In genomic region chr2:241088376-241088775, GRCh38 we compare ENCODE assay signal across 15 cellular contexts. TPM values are rescaled to one million over a fixed set of nuclear protein-coding genes. Genes with fewer than 3 reads are reported as not detected.
DNase-seq lines count a peak whose midpoint lies in the region; ATAC-seq and TF ChIP-seq lines count a peak whose summit lies in the region.
"Had no signal": no experiment of that assay in that cellular context is flagged by ENCODE, and none has a peak within 500 bp of the region (broad histone marks: within the 10 kb centered on the region; RNA-seq: fewer than 3 reads in every experiment).

No MANE protein-coding gene starts in this region.

- H3K27ac Mint-ChIP-seq in naive thymus-derived CD8-positive, alpha-beta T cell, result peak overlapping the region; percentile 61 to 93 (median 84)

- intact Hi-C loops in body of pancreas (cut with DNase I), result no loop called here

- H3K27me3 ChIP-seq in SJCRH30 (no peaks in the 10 kb centered on the region), body of pancreas (no peaks in the 10 kb centered on the region)
- H3K27me3 ChIP-seq: hepatocyte had no signal

- H3K27ac ChIP-seq in SJCRH30 (no peak overlapping the region), body of pancreas (peak overlapping the region in 2 of 4 donors; percentile 8 to 43)
- H3K27ac ChIP-seq: hepatocyte, left ventricle myocardium inferior had no signal

- ATAC-seq in GM18502 (IDR thresholded peaks at IDR 0.05; ENCODE audit: poor library complexity, unreplicated experiment) (peak; percentile 44), GM19463 (IDR thresholded peaks at IDR 0.05; ENCODE audit: unreplicated experiment) (peak; percentile 25), HG03432 (IDR thresholded peaks at IDR 0.05; ENCODE audit: unreplicated experiment) (peak; percentile 55), body of pancreas (no peak)
- no peak for ATAC-seq in naive thymus-derived CD8-positive, alpha-beta T cell
- ATAC-seq: PC-3 had no signal

- H3K9me3 ChIP-seq in SJCRH30 (replicated peaks) (no peaks in the 10 kb centered on the region), body of pancreas (no peaks in the 10 kb centered on the region)
- H3K9me3 ChIP-seq: left ventricle myocardium inferior had no signal

- POLR2A ChIA-PET in naive thymus-derived CD8-positive, alpha-beta T cell (lab: Charles Lee), result interaction anchor here (0.8 to 19.4 kb wide), 5 partner anchors 9 to 63 kb away, joined by 3 to 473 read pairs (median 9); partner anchors contain the start of genes MTERF4 and PASK

- H3K4me1 ChIP-seq in SJCRH30 (no peaks in the 10 kb centered on the region), body of pancreas (no peaks in the 10 kb centered on the region)
- H3K4me1 ChIP-seq: left ventricle myocardium inferior had no signal

- peaks cover 0 to 15% (median 0%) of the 10 kb centered on the region in 9 donors for H3K9me3 Mint-ChIP-seq in naive thymus-derived CD8-positive, alpha-beta T cell

- H3K36me3 Mint-ChIP-seq in naive thymus-derived CD8-positive, alpha-beta T cell, result peaks cover 14 to 78% (median 53%) of the 10 kb centered on the region in 3 donors

- H3K4me3 ChIP-seq in SJCRH30 (no peak overlapping the region), body of pancreas (no peak overlapping the region)
- H3K4me3 ChIP-seq: hepatocyte, left ventricle myocardium inferior had no signal

- no peak for TF ChIP-seq POLR2A in body of pancreas (IDR thresholded peaks at IDR 0.05)

- no peaks in the 10 kb centered on the region for H3K27me3 Mint-ChIP-seq in naive thymus-derived CD8-positive, alpha-beta T cell

- no peak for TF ChIP-seq CTCF in body of pancreas (IDR thresholded peaks at IDR 0.05)

- peaks cover 54% of the 10 kb centered on the region for H3K36me3 ChIP-seq in SJCRH30
- H3K36me3 ChIP-seq in body of pancreas (replicated peaks in 1 of 2; ENCODE audit: insufficient read depth in 1 of 2, low read depth in 2 of 2), result peaks cover 0 to 23% of the 10 kb centered on the region in 2 donors

- H3K4me1 Mint-ChIP-seq in naive thymus-derived CD8-positive, alpha-beta T cell, result peaks cover 10 to 49% (median 24%) of the 10 kb centered on the region in 4 donors

- no peak for DNase-seq in naive thymus-derived CD8-positive, alpha-beta T cell
- DNase-seq in SJCRH30, result no peak
- DNase-seq in DMS79 (lab: John Stamatoyannopoulos, UW), result no peak
- no peak for DNase-seq in body of pancreas
- DNase-seq: erythroblast, left ventricle myocardium inferior, NCI-H1105, NCI-H446, PC-3, substantia nigra, T-helper 1 cell had no signal

- H3K4me3 Mint-ChIP-seq in naive thymus-derived CD8-positive, alpha-beta T cell, result peak overlapping the region in 7 of 10 donors; percentile 36 to 80 (median 64)

- WGBS in body of pancreas, 2 donors, result 80 to 95% methylated on average over 7 to 8 of the region's 8 CpGs

RNA-seq across cellular contexts. Expression of gene MTERF4, which starts 13.7 kb away (rescaled TPM):
- total RNA-seq in naive thymus-derived CD8-positive, alpha-beta T cell, result 100 to 1,000 TPM; 265 to 270 TPM
- polyA plus RNA-seq in naive thymus-derived CD8-positive, alpha-beta T cell, result 10 to 100 TPM; 46.4 to 82.1 (median 57.8) TPM
- total RNA-seq in SJCRH30 (2014; rRNA removed; shearing (Covaris generic)), result 44.7 and 49.0 TPM in 2 replicates
- 10 to 100 TPM; 17.1 to 39.2 TPM for total RNA-seq in body of pancreas

Comparison
In these comparisons a context has a peak if more than half of its experiments do, and no peak if none do; other contexts are left out.
1. ATAC-seq: peak in GM18502 (single experiment), GM19463 (single experiment) and HG03432 (single experiment); none in naive thymus-derived CD8-positive, alpha-beta T cell (0 of 2) and body of pancreas (single experiment).